1 cellular context compared by ENCODE assay signal in the genomic region with DNA sequence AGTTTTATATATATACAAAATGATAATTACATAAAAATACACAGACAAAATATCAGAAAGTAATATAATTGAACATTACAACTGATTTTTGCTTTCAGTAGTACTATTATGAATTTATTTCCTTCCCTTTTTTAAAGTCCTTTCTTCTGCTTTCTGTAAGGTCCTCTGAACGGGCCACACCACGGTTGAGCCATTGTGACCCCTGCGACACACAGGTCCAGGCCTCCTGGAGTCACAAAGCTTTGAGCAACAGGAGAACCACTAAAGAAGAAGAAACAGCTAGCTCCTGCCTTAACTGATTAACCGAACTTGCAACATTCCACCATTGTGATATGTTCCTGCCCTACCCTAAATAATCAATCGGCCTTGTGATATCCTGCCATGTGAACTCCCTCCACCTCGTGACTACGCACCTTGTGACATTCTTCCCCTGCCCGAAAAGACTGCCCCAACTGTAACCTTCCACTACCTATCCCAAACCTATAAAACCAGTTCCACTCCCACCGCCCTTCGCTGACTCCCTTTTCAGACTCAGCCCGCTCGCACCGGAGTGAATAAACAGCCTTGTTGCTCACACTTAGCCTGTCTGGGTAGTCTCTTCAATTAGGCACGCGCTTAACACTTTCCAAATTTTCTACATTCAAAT.
TF ChIP-seq lines count a peak whose summit lies in the region.

No MANE protein-coding gene starts in this region.

TF ChIP-seq in GM23338, 12 proteins besides CTCF, POLR2A, EP300 and RAD21 (continued from another document):
- TF ChIP-seq REST (IDR thresholded peaks at IDR 0.05; ENCODE audit: unreplicated experiment): no peak
- no peak for TF ChIP-seq EZH2phosphoT487 (IDR thresholded peaks at IDR 0.05; ENCODE audit: unreplicated experiment)
- TF ChIP-seq ZNF331 (CRISPR knock-in tag; IDR thresholded peaks at IDR 0.05; ENCODE audit: low read depth): no peak
TF ChIP-seq in GM23338: peak in this region for 0.
